In the genomic region with DNA sequence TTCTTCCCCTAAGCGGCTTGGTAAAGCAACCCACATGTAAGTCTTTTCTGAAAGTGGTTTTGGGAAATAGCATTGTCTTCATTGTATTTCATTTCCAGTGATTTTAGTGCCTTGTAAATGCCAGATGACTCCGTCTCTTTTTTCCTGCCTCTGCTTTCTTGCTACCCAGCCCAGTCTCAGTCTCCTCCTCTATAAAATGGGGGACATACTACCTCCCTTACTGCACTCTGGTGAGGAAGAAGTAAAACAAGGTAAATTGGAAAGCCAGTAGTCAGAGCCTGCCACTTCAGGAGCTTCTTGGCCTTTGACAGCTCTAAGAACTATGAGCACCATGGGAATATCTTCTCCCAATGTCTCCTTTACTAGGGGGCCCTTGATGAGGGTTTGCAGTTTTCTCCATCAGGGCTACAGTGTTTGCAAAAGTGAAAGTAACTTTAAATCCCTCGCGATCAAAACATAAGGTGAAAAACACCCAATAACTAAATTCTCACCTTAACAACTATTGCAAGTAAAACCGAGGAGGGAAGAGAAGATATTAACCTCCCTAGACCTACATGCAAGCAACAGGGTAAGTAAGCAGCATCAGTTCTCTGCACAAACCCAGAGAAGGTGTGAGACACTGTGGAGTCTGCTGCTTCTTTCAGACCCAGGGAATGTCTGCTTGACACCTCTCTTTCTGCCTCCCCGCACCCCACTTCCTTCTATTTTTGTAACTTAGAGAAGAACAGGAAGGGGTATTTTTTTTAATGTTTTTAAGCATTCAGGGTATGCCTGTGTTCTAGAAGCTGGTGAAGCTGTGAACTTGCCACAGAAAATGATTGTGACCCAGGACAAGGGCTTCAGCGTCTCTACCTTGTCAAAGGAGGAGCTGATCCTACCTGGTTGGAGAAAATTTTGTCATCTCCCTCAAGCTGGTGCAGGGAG, we compare ENCODE assay signal across 9 cellular contexts.
DNase-seq lines count a peak whose midpoint lies in the region; ATAC-seq and TF ChIP-seq lines count a peak whose summit lies in the region.
"Had no signal": no experiment of that assay in that cellular context is flagged by ENCODE, and none has a peak within 500 bp of the region (broad histone marks: within the 10 kb centered on the region; RNA-seq: fewer than 3 reads in every experiment).

No MANE protein-coding gene starts in this region.

- peaks cover 43% of the 10 kb centered on the region for H3K4me1 Mint-ChIP-seq in activated CD4-positive, alpha-beta memory T cell treated with anti-CD3 and anti-CD28 coated beads for 36 hours (ENCODE audit: low read depth)
- peaks cover 38 to 42% (median 39%) of the 10 kb centered on the region in 3 donors for H3K4me1 Mint-ChIP-seq in naive B cell
- no peaks in the 10 kb centered on the region for H3K4me1 Mint-ChIP-seq in type B pancreatic cell (ENCODE audit: unreplicated experiment)

- intact Hi-C loops in activated CD4-positive, alpha-beta memory T cell treated with anti-CD3 and anti-CD28 coated beads for 36 hours (cut with micrococcal nuclease): loop anchor here (1.0 to 5.0 kb wide), 3 partner anchors 22 to 361 kb away; a partner anchor contains a TSS

- peak overlapping the region; percentile 70 for H3K27ac Mint-ChIP-seq in activated CD4-positive, alpha-beta memory T cell treated with anti-CD3 and anti-CD28 coated beads for 36 hours
- H3K27ac Mint-ChIP-seq in naive B cell: peak overlapping the region; percentile 78 to 97 (median 90)
- no peak overlapping the region for H3K27ac Mint-ChIP-seq in type B pancreatic cell

- TF ChIP-seq CTCF in type B pancreatic cell (conservative IDR thresholded peaks at IDR 0.05): no peak

- H3K4me3 Mint-ChIP-seq in activated CD4-positive, alpha-beta memory T cell treated with anti-CD3 and anti-CD28 coated beads for 36 hours: peak overlapping the region; percentile 72
- peak overlapping the region; percentile 75 to 92 (median 88) for H3K4me3 Mint-ChIP-seq in naive B cell
- H3K4me3 Mint-ChIP-seq in type B pancreatic cell: no peak overlapping the region

- no peaks in the 10 kb centered on the region for H3K36me3 Mint-ChIP-seq in activated CD4-positive, alpha-beta memory T cell treated with anti-CD3 and anti-CD28 coated beads for 36 hours
- H3K36me3 Mint-ChIP-seq in naive B cell: no peaks in the 10 kb centered on the region
- H3K36me3 Mint-ChIP-seq in type B pancreatic cell: no peaks in the 10 kb centered on the region

- POLR2A ChIA-PET in activated CD4-positive, alpha-beta memory T cell treated with anti-CD3 and anti-CD28 coated beads for 36 hours (lab: Charles Lee): no interaction called here

- peak; percentile 33 for DNase-seq in activated CD4-positive, alpha-beta memory T cell treated with anti-CD3 and anti-CD28 coated beads for 36 hours
- DNase-seq in naive B cell (peak; percentile 28), NCI-H2227 treated with DMSO at 0.1 percent for 48 hours (lab: John Stamatoyannopoulos, UW) (no peak), AG08396 (ENCODE audit: low spot score) (no peak), mesenteric fat pad (ENCODE audit: low spot score) (no peak), type B pancreatic cell (ENCODE audit: extremely low spot score, unreplicated experiment) (no peak)

- no peaks in the 10 kb centered on the region for H3K9me3 Mint-ChIP-seq in activated CD4-positive, alpha-beta memory T cell treated with anti-CD3 and anti-CD28 coated beads for 36 hours
- H3K9me3 Mint-ChIP-seq in naive B cell (peaks cover 0 to 2% (median 0%) of the 10 kb centered on the region in 7 donors), type B pancreatic cell (no peaks in the 10 kb centered on the region)

- ATAC-seq in GM18519 (IDR thresholded peaks at IDR 0.05; ENCODE audit: low FRiP score, unreplicated experiment): peak; percentile 50
- ATAC-seq in HG03342 (IDR thresholded peaks at IDR 0.05; ENCODE audit: unreplicated experiment): peak; percentile 58
- ATAC-seq in naive B cell (ENCODE audit: low read depth in 2 of 2): peak; percentile 70 to 74
- ATAC-seq: left colon had no signal

- CTCF ChIA-PET in activated CD4-positive, alpha-beta memory T cell treated with anti-CD3 and anti-CD28 coated beads for 36 hours (lab: Charles Lee): no interaction called here

- no peaks in the 10 kb centered on the region for H3K27me3 Mint-ChIP-seq in activated CD4-positive, alpha-beta memory T cell treated with anti-CD3 and anti-CD28 coated beads for 36 hours
- no peaks in the 10 kb centered on the region for H3K27me3 Mint-ChIP-seq in naive B cell
- H3K27me3 Mint-ChIP-seq in type B pancreatic cell: peaks cover 47% of the 10 kb centered on the region

Comparison
In these comparisons a context has a peak if more than half of its experiments do, and no peak if none do; other contexts are left out.
1. DNase-seq: peak in activated CD4-positive, alpha-beta memory T cell treated with anti-CD3 and anti-CD28 coated beads for 36 hours (single experiment) and naive B cell (single experiment); none in NCI-H2227 treated with DMSO at 0.1 percent for 48 hours (single experiment), AG08396 (single experiment), mesenteric fat pad (single experiment) and type B pancreatic cell (single experiment).
2. Peak in every context shown above with its lines, with median percentiles within 50 percentile points of each other: ATAC-seq.